Comparison of ENCODE assay signal across 17 cellular contexts in the genomic region with DNA sequence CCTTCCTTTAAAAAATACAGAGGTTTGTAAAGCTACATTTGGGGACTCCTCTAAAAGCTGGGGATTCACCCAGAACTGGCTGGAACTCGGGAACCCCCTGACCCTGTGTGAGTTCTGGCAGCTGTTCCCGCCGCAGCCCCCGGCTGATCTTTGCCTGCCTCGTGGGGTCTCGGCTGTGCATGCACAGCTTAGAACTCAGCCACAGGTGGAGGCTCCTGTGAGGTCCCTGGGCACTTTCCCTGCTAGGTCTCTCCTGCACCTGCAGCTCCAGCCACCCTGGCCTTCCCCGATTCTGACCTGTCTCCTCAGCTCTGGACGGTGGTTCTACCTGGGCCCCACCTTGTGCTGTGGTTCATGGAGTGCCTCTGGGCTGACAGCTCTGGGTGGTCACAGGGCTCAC. TPM values are rescaled to one million over a fixed set of nuclear protein-coding genes. Genes with fewer than 3 reads are reported as not detected.
DNase-seq lines count a peak whose midpoint lies in the region; ATAC-seq and TF ChIP-seq lines count a peak whose summit lies in the region.
"Had no signal": no experiment of that assay in that cellular context is flagged by ENCODE, and none has a peak within 500 bp of the region (broad histone marks: within the 10 kb centered on the region; RNA-seq: fewer than 3 reads in every experiment).

No MANE protein-coding gene starts in this region.

- H2AK5ac ChIP-seq in H9 (ENCODE audit: insufficient read length, low read length) = no peak overlapping the region

- H3K4me3 ChIP-seq in neural cell (ENCODE audit: low read length) = peak overlapping the region; percentile 50
- H3K4me3 ChIP-seq in upper lobe of right lung = no peak overlapping the region
- H3K4me3 ChIP-seq: BLaER1 had no signal

- TF ChIP-seq EP300 in neural cell (conservative IDR thresholded peaks at IDR 0.05; ENCODE audit: poor library complexity, severe bottlenecking) = no peak

- H3T11ph ChIP-seq in H9 (ENCODE audit: low read length) = no peak overlapping the region

- no peak overlapping the region for H3K4me2 ChIP-seq in H9 (ENCODE audit: insufficient read depth, insufficient read length, low read length)
- peak overlapping the region; percentile 18 for H3K4me2 ChIP-seq in neural cell (ENCODE audit: low read length)

- TF ChIP-seq RAD21 in neural cell (conservative IDR thresholded peaks at IDR 0.05) = no peak

- H3K4me3 Mint-ChIP-seq in H9 = no peak overlapping the region
- H3K4me3 Mint-ChIP-seq: HFFc6 had no signal

- H3K27ac ChIP-seq in H9 (ENCODE audit: insufficient read length, low read depth, low read length) (no peak overlapping the region), neural cell (ENCODE audit: low read length) (peak overlapping the region; percentile 92), upper lobe of right lung (no peak overlapping the region)
- H3K27ac ChIP-seq: 22Rv1, BLaER1, HL-60 had no signal

- no peaks in the 10 kb centered on the region for H3K23me2 ChIP-seq in H9 (ENCODE audit: insufficient read length, low read depth, low read length, poor library complexity, severe bottlenecking)

- H3K4me1 ChIP-seq in H9 (ENCODE audit: insufficient read depth, low read length) (no peaks in the 10 kb centered on the region; the same call in 1 of the 2 replicates), upper lobe of right lung (peaks cover 7% of the 10 kb centered on the region)

- H4K5ac ChIP-seq in H9 (ENCODE audit: insufficient read length, low read depth, low read length) = no peak overlapping the region

- intact Hi-C loops in upper lobe of right lung (cut with DNase I) = no loop called here

- no peak overlapping the region for H2BK120ac ChIP-seq in H9 (ENCODE audit: low read depth, low read length, poor library complexity, severe bottlenecking)

- H2AFZ ChIP-seq in H9 (ENCODE audit: low read length) (no peak overlapping the region), neural cell (ENCODE audit: low read depth, low read length) (no peak overlapping the region)

- peak overlapping the region in 1 of 3 experiments; percentile 28; a peak in 2 of 7 replicates for H3K27ac Mint-ChIP-seq in H9
- H3K27ac Mint-ChIP-seq: HFFc6 had no signal

- peaks cover 1% of the 10 kb centered on the region for H3K27me3 Mint-ChIP-seq in H9 (ENCODE audit: low read depth)

- H3K23ac ChIP-seq in H9 (ENCODE audit: insufficient read length, low read depth, low read length) = no peak overlapping the region

- H3K36me3 ChIP-seq in neural cell (ENCODE audit: insufficient read depth, low read length) = no peaks in the 10 kb centered on the region
- H3K36me3 ChIP-seq in upper lobe of right lung = no peaks in the 10 kb centered on the region

- peaks cover 0 to 7% (median 6%) of the 10 kb centered on the region in 3 experiments; a peak in 2 of 7 replicates for H3K36me3 Mint-ChIP-seq in H9 (ENCODE audit: insufficient read depth in 1 of 3, low read depth in 3 of 3)

- WGBS in H9 (ENCODE audit: extremely low coverage, insufficient read length, low lambda C conversion rate) = no CpG with 5 or more reads among the region's 8 CpGs

- peaks cover 7% of the 10 kb centered on the region in 2 experiments; a peak in 4 of 5 replicates for H3K9me3 Mint-ChIP-seq in H9
- H3K9me3 Mint-ChIP-seq: HFFc6 had no signal

- no peak for ATAC-seq in upper lobe of right lung
- no peak for ATAC-seq in HG02981 (IDR thresholded peaks at IDR 0.05; ENCODE audit: unreplicated experiment)

- no peak overlapping the region for H3K18ac ChIP-seq in H9 (ENCODE audit: insufficient read length, low read depth, low read length)

- peaks cover 26 to 40% of the 10 kb centered on the region in 2 experiments for H3K4me1 Mint-ChIP-seq in H9

- no peak overlapping the region for H2BK15ac ChIP-seq in H9 (ENCODE audit: low read depth, low read length)

- H3K4ac ChIP-seq in H9 (ENCODE audit: low read depth, low read length) = no peak overlapping the region

- H3K14ac ChIP-seq in H9 (ENCODE audit: insufficient read depth, low read length) = no peak overlapping the region

- H4K91ac ChIP-seq in H9 (ENCODE audit: insufficient read length, low read depth, low read length) = no peak overlapping the region

- H3K27me3 ChIP-seq in H9 (ENCODE audit: insufficient read depth, low read length) (no peaks in the 10 kb centered on the region), neural cell (ENCODE audit: insufficient read depth, low read depth, low read length) (no peaks in the 10 kb centered on the region), upper lobe of right lung (no peaks in the 10 kb centered on the region)
- H3K27me3 ChIP-seq: BLaER1 had no signal

- no peaks in the 10 kb centered on the region for H3K79me2 ChIP-seq in H9 (ENCODE audit: insufficient read depth, low read length)
- no peaks in the 10 kb centered on the region for H3K79me2 ChIP-seq in neural cell (replicated peaks; ENCODE audit: insufficient read depth, low read length)

- H4K8ac ChIP-seq in H9 (replicated peaks; ENCODE audit: insufficient read length, low read depth, low read length) = no peak overlapping the region

- DNase-seq in activated effector memory CD4-positive, alpha-beta T cell treated with anti-CD3 and anti-CD28 coated beads, Interleukin-2, amount 50 U/mL, for 16 hours = peak; percentile 43
- DNase-seq in activated effector memory CD4-positive, alpha-beta T cell treated with Interleukin-2 at 50 U/mL for 16 hours = no peak
- DNase-seq in H9 (peak; percentile 12), upper lobe of right lung (peak; percentile 39), germinal center (ENCODE audit: low spot score) (no peak)
- DNase-seq in activated CD4-positive, alpha-beta T cell treated with anti-CD3 and anti-CD28 coated beads for 4 hours = no peak
- DNase-seq: Calu3, DMS 273 treated with DMSO at 0.1 percent for 48 hours, GOT3, HCEC 1CT, HFFc6 had no signal

- no peaks in the 10 kb centered on the region for H3K79me1 ChIP-seq in H9 (ENCODE audit: insufficient read depth, low read depth, low read length, poor library complexity, severe bottlenecking)

- no peak overlapping the region for H3K9ac ChIP-seq in H9 (ENCODE audit: extremely low read depth, insufficient read length, low read length)
- peak overlapping the region; percentile 60 for H3K9ac ChIP-seq in neural cell (ENCODE audit: low read length)
- H3K9ac ChIP-seq: BLaER1 had no signal

- H3K9me2 ChIP-seq in neural cell (ENCODE audit: insufficient read depth, low read length) = no peaks in the 10 kb centered on the region

- TF ChIP-seq CTCF in H9 (conservative IDR thresholded peaks at IDR 0.05) (no peak), neural cell (IDR thresholded peaks at IDR 0.05; ENCODE audit: poor library complexity, severe bottlenecking) (no peak), upper lobe of right lung (IDR thresholded peaks at IDR 0.05) (no peak)

- H2BK20ac ChIP-seq in H9 (ENCODE audit: low read depth, low read length, poor library complexity, severe bottlenecking) = no peak overlapping the region

- no peak overlapping the region for H2BK5ac ChIP-seq in H9 (ENCODE audit: insufficient read length, low read length)

- no peaks in the 10 kb centered on the region for H4K20me1 ChIP-seq in H9 (ENCODE audit: control insufficient read depth, insufficient read depth, insufficient read length)
- H4K20me1 ChIP-seq in neural cell (ENCODE audit: insufficient read depth) = no peaks in the 10 kb centered on the region

- H2BK12ac ChIP-seq in H9 (ENCODE audit: insufficient read length, low read depth, low read length) = no peak overlapping the region

- H3K56ac ChIP-seq in H9 (ENCODE audit: insufficient read length, low read depth, low read length) = no peak overlapping the region

- no peaks in the 10 kb centered on the region for H3F3A ChIP-seq in neural cell (ENCODE audit: insufficient read depth, low read length, poor library complexity, severe bottlenecking)

- no peaks in the 10 kb centered on the region for H3K9me3 ChIP-seq in H9 (ENCODE audit: control insufficient read depth, low read depth, low read length)
- no peaks in the 10 kb centered on the region for H3K9me3 ChIP-seq in neural cell (ENCODE audit: low read length)
- no peaks in the 10 kb centered on the region for H3K9me3 ChIP-seq in upper lobe of right lung

TF ChIP-seq in neural cell, 6 proteins besides CTCF, POLR2A, EP300 and RAD21:
- TF ChIP-seq, protein P1, sequence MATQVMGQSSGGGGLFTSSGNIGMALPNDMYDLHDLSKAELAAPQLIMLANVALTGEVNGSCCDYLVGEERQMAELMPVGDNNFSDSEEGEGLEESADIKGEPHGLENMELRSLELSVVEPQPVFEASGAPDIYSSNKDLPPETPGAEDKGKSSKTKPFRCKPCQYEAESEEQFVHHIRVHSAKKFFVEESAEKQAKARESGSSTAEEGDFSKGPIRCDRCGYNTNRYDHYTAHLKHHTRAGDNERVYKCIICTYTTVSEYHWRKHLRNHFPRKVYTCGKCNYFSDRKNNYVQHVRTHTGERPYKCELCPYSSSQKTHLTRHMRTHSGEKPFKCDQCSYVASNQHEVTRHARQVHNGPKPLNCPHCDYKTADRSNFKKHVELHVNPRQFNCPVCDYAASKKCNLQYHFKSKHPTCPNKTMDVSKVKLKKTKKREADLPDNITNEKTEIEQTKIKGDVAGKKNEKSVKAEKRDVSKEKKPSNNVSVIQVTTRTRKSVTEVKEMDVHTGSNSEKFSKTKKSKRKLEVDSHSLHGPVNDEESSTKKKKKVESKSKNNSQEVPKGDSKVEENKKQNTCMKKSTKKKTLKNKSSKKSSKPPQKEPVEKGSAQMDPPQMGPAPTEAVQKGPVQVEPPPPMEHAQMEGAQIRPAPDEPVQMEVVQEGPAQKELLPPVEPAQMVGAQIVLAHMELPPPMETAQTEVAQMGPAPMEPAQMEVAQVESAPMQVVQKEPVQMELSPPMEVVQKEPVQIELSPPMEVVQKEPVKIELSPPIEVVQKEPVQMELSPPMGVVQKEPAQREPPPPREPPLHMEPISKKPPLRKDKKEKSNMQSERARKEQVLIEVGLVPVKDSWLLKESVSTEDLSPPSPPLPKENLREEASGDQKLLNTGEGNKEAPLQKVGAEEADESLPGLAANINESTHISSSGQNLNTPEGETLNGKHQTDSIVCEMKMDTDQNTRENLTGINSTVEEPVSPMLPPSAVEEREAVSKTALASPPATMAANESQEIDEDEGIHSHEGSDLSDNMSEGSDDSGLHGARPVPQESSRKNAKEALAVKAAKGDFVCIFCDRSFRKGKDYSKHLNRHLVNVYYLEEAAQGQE (IDR thresholded peaks at IDR 0.05; ENCODE audit: borderline replicate concordance) = no peak
- TF ChIP-seq TAF1 (IDR thresholded peaks at IDR 0.05; ENCODE audit: low read depth) (no peak), POLR2AphosphoS5 (IDR thresholded peaks at IDR 0.05) (no peak), MXI1 (conservative IDR thresholded peaks at IDR 0.05; ENCODE audit: poor library complexity, severe bottlenecking) (no peak), EZH2 (IDR thresholded peaks at IDR 0.05; ENCODE audit: borderline replicate concordance, insufficient read depth, low read length, poor library complexity, severe bottlenecking) (no peak), SMC3 (conservative IDR thresholded peaks at IDR 0.05; ENCODE audit: poor library complexity) (no peak)
TF ChIP-seq in neural cell: peak in this region for 0.

RNA-seq across cellular contexts. Expression of a gene that starts 48.6 kb away (rescaled TPM):
- 0.33 and 0.37 TPM in 2 replicates for total RNA-seq in H9 (2021)
- 16.2 and 17.8 TPM in 2 replicates for polyA plus RNA-seq in neural cell
- polyA minus RNA-seq in neural cell = 2.9 and 4.4 TPM in 2 replicates
- total RNA-seq in upper lobe of right lung = 1.2 TPM
- total RNA-seq: Calu3, Daoy had no signal

Comparison
In these comparisons a context has a peak if more than half of its experiments do, and no peak if none do; other contexts are left out.
1. DNase-seq: peak in activated effector memory CD4-positive, alpha-beta T cell treated with anti-CD3 and anti-CD28 coated beads, Interleukin-2, amount 50 U/mL, for 16 hours (single experiment), H9 (single experiment) and upper lobe of right lung (single experiment); none in activated effector memory CD4-positive, alpha-beta T cell treated with Interleukin-2 at 50 U/mL for 16 hours (single experiment), germinal center (single experiment) and activated CD4-positive, alpha-beta T cell treated with anti-CD3 and anti-CD28 coated beads for 4 hours (0 of 2).